Comparison of ENCODE assay signal across 21 cellular contexts in the genomic region with DNA sequence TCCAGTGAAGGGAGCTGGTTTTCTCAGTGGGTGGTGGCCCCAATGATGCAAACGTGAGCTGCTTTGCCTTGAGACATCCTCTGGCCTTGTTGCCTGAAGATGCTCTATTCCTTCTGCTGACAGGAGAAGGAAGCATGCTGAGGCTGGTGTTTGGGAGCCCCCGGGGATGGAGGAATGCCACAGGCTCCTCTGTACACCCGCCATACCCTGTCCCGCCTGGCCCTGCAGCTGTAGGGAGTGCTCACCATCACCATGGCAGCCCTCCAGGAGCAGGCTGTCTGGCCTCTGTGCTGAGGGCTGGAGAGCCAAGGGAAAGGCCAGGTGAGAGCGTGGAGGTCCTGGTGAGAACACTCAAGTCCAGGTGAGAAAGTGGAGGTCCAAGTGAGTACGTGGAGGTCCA.
A peak's percentile ranks its signal among the peaks of the same experiment; 100 is the strongest.
DNase-seq lines count a peak whose midpoint lies in the region; ATAC-seq lines count a peak whose summit lies in the region.
"Had no signal": no experiment of that assay in that cellular context is flagged by ENCODE, and none has a peak within 500 bp of the region (broad histone marks: within the 10 kb centered on the region; RNA-seq: fewer than 3 reads in every experiment).

No MANE protein-coding gene starts in this region.

- no peaks in the 10 kb centered on the region for H3K9me3 Mint-ChIP-seq in activated CD8-positive, alpha-beta memory T cell treated with anti-CD3 and anti-CD28 coated beads, Interleukin-2, amount 10 ng/mL, durations not matched to agents 7 days and 5 days (ENCODE audit: low read depth)
- no peaks in the 10 kb centered on the region for H3K9me3 Mint-ChIP-seq in central memory CD8-positive, alpha-beta T cell
- H3K9me3 Mint-ChIP-seq in memory B cell, result no peaks in the 10 kb centered on the region
- no peaks in the 10 kb centered on the region for H3K9me3 Mint-ChIP-seq in stimulated activated effector memory CD8-positive, alpha-beta T cell treated with anti-CD3 and anti-CD28 coated beads, Interleukin-12 subunit alpha, Interleukin-12 subunit beta, amount 100 ng/mL, for 72 hours
- H3K9me3 Mint-ChIP-seq in activated CD4-positive, alpha-beta T cell treated with anti-CD3 and anti-CD28 coated beads, Interleukin-2, amount 10 ng/mL, durations not matched to agents 24 days and 14 days, result no peaks in the 10 kb centered on the region
- H3K9me3 Mint-ChIP-seq: CD8-positive, alpha-beta T cell; stimulated activated naive B cell treated with anti-CD40 and anti-IgM and Interleukin-4, amounts not matched to agents 10 μg/mL and 1 μg/mL and 100 μg/mL, for 72 hours had no signal

- CTCF ChIA-PET in activated CD8-positive, alpha-beta memory T cell treated with anti-CD3 and anti-CD28 coated beads, Interleukin-2, amount 10 ng/mL, durations not matched to agents 7 days and 5 days (lab: Charles Lee), result interaction anchor here (1.3 kb wide), 1 partner anchor 11 kb away, joined by 3 read pairs; no protein-coding TSS in a partner anchor

- H3K27me3 Mint-ChIP-seq in activated CD8-positive, alpha-beta memory T cell treated with anti-CD3 and anti-CD28 coated beads, Interleukin-2, amount 10 ng/mL, durations not matched to agents 7 days and 5 days, result peaks cover 50% of the 10 kb centered on the region
- peaks cover 76% of the 10 kb centered on the region for H3K27me3 Mint-ChIP-seq in central memory CD8-positive, alpha-beta T cell
- H3K27me3 Mint-ChIP-seq in memory B cell, result peaks cover 43% of the 10 kb centered on the region
- peaks cover 44% of the 10 kb centered on the region for H3K27me3 Mint-ChIP-seq in activated CD4-positive, alpha-beta T cell treated with anti-CD3 and anti-CD28 coated beads, Interleukin-2, amount 10 ng/mL, durations not matched to agents 24 days and 14 days

- no peak for ATAC-seq in activated CD8-positive, alpha-beta memory T cell treated with anti-CD3 and anti-CD28 coated beads, Interleukin-2, amount 10 ng/mL, durations not matched to agents 7 days and 5 days
- no peak for ATAC-seq in central memory CD8-positive, alpha-beta T cell (replicated peaks; ENCODE audit: extremely low read depth, poor library complexity, severe bottlenecking)
- ATAC-seq in memory B cell (ENCODE audit: low read depth) (no peak), GM19397 (IDR thresholded peaks at IDR 0.05; ENCODE audit: unreplicated experiment) (no peak)
- no peak for ATAC-seq in stimulated activated effector memory CD8-positive, alpha-beta T cell treated with anti-CD3 and anti-CD28 coated beads, Interleukin-12 subunit alpha, Interleukin-12 subunit beta, amount 100 ng/mL, for 72 hours
- ATAC-seq: CD8-positive, alpha-beta T cell; K562; stimulated activated naive B cell treated with anti-CD40 and anti-IgM and Interleukin-4, amounts not matched to agents 10 μg/mL and 1 μg/mL and 100 μg/mL, for 72 hours had no signal

- intact Hi-C loops in activated CD4-positive, alpha-beta T cell treated with anti-CD3 and anti-CD28 coated beads, Interleukin-2, amount 10 ng/mL, durations not matched to agents 24 days and 14 days (cut with micrococcal nuclease), result no loop called here

- no peaks in the 10 kb centered on the region for H3K36me3 Mint-ChIP-seq in activated CD8-positive, alpha-beta memory T cell treated with anti-CD3 and anti-CD28 coated beads, Interleukin-2, amount 10 ng/mL, durations not matched to agents 7 days and 5 days
- no peaks in the 10 kb centered on the region for H3K36me3 Mint-ChIP-seq in central memory CD8-positive, alpha-beta T cell (ENCODE audit: insufficient read depth)
- H3K36me3 Mint-ChIP-seq in memory B cell, result peaks cover 2% of the 10 kb centered on the region
- H3K36me3 Mint-ChIP-seq in stimulated activated effector memory CD8-positive, alpha-beta T cell treated with anti-CD3 and anti-CD28 coated beads, Interleukin-12 subunit alpha, Interleukin-12 subunit beta, amount 100 ng/mL, for 72 hours, result no peaks in the 10 kb centered on the region
- no peaks in the 10 kb centered on the region for H3K36me3 Mint-ChIP-seq in activated CD4-positive, alpha-beta T cell treated with anti-CD3 and anti-CD28 coated beads, Interleukin-2, amount 10 ng/mL, durations not matched to agents 24 days and 14 days (ENCODE audit: low read depth)
- H3K36me3 Mint-ChIP-seq: CD8-positive, alpha-beta T cell; stimulated activated naive B cell treated with anti-CD40 and anti-IgM and Interleukin-4, amounts not matched to agents 10 μg/mL and 1 μg/mL and 100 μg/mL, for 72 hours had no signal

- H3K4me3 Mint-ChIP-seq in activated CD8-positive, alpha-beta memory T cell treated with anti-CD3 and anti-CD28 coated beads, Interleukin-2, amount 10 ng/mL, durations not matched to agents 7 days and 5 days, result no peak overlapping the region
- peak overlapping the region; percentile 21 for H3K4me3 Mint-ChIP-seq in central memory CD8-positive, alpha-beta T cell
- H3K4me3 Mint-ChIP-seq in memory B cell, result peak overlapping the region; percentile 2
- H3K4me3 Mint-ChIP-seq in stimulated activated effector memory CD8-positive, alpha-beta T cell treated with anti-CD3 and anti-CD28 coated beads, Interleukin-12 subunit alpha, Interleukin-12 subunit beta, amount 100 ng/mL, for 72 hours, result peak overlapping the region; percentile 35
- H3K4me3 Mint-ChIP-seq in activated CD4-positive, alpha-beta T cell treated with anti-CD3 and anti-CD28 coated beads, Interleukin-2, amount 10 ng/mL, durations not matched to agents 24 days and 14 days, result no peak overlapping the region
- H3K4me3 Mint-ChIP-seq: activated B cell treated with CpG ODN at 0.5 μM for 24 hours had no signal

- peaks cover 2% of the 10 kb centered on the region for H3K4me1 Mint-ChIP-seq in activated CD8-positive, alpha-beta memory T cell treated with anti-CD3 and anti-CD28 coated beads, Interleukin-2, amount 10 ng/mL, durations not matched to agents 7 days and 5 days
- peaks cover 11% of the 10 kb centered on the region for H3K4me1 Mint-ChIP-seq in central memory CD8-positive, alpha-beta T cell
- H3K4me1 Mint-ChIP-seq in memory B cell, result peaks cover 9% of the 10 kb centered on the region
- peaks cover 27% of the 10 kb centered on the region for H3K4me1 Mint-ChIP-seq in stimulated activated effector memory CD8-positive, alpha-beta T cell treated with anti-CD3 and anti-CD28 coated beads, Interleukin-12 subunit alpha, Interleukin-12 subunit beta, amount 100 ng/mL, for 72 hours
- H3K4me1 Mint-ChIP-seq in activated CD4-positive, alpha-beta T cell treated with anti-CD3 and anti-CD28 coated beads, Interleukin-2, amount 10 ng/mL, durations not matched to agents 24 days and 14 days, result peaks cover 6% of the 10 kb centered on the region

- no peak overlapping the region for H3K27ac Mint-ChIP-seq in activated CD8-positive, alpha-beta memory T cell treated with anti-CD3 and anti-CD28 coated beads, Interleukin-2, amount 10 ng/mL, durations not matched to agents 7 days and 5 days
- H3K27ac Mint-ChIP-seq in central memory CD8-positive, alpha-beta T cell (ENCODE audit: low read depth), result no peak overlapping the region
- H3K27ac Mint-ChIP-seq in memory B cell, result no peak overlapping the region
- H3K27ac Mint-ChIP-seq in stimulated activated effector memory CD8-positive, alpha-beta T cell treated with anti-CD3 and anti-CD28 coated beads, Interleukin-12 subunit alpha, Interleukin-12 subunit beta, amount 100 ng/mL, for 72 hours, result no peak overlapping the region
- no peak overlapping the region for H3K27ac Mint-ChIP-seq in activated CD4-positive, alpha-beta T cell treated with anti-CD3 and anti-CD28 coated beads, Interleukin-2, amount 10 ng/mL, durations not matched to agents 24 days and 14 days
- H3K27ac Mint-ChIP-seq: activated B cell treated with CpG ODN at 0.5 μM for 24 hours; CD8-positive, alpha-beta T cell; stimulated activated naive B cell treated with anti-CD40 and anti-IgM and Interleukin-4, amounts not matched to agents 10 μg/mL and 1 μg/mL and 100 μg/mL, for 72 hours had no signal

- DNase-seq in activated CD8-positive, alpha-beta memory T cell treated with anti-CD3 and anti-CD28 coated beads, Interleukin-2, amount 10 ng/mL, durations not matched to agents 7 days and 5 days, result peak; percentile 31
- no peak for DNase-seq in activated CD8-positive, alpha-beta memory T cell treated with anti-CD3 and anti-CD28 coated beads, Interleukin-2, amount 50 U/mL, for 48 hours
- no peak for DNase-seq in central memory CD8-positive, alpha-beta T cell (ENCODE audit: low spot score in 2 of 2)
- DNase-seq in memory B cell (ENCODE audit: low spot score in 2 of 2) (no peak), HuH-7.5 (ENCODE audit: low spot score) (no peak)
- DNase-seq in stimulated activated effector memory CD8-positive, alpha-beta T cell treated with anti-CD3 and anti-CD28 coated beads, Interleukin-12 subunit alpha, Interleukin-12 subunit beta, amount 100 ng/mL, for 72 hours (ENCODE audit: low spot score in 2 of 2), result no peak
- no peak for DNase-seq in activated CD4-positive, alpha-beta T cell treated with anti-CD3 and anti-CD28 coated beads, Interleukin-2, amount 10 ng/mL, durations not matched to agents 24 days and 14 days
- DNase-seq: activated B cell treated with CpG ODN at 0.5 μM for 24 hours; CD8-positive, alpha-beta T cell; central memory CD4-positive, alpha-beta T cell; HCEC 1CT; NCI-H1105; NCI-H2029; NCI-H526 treated with DMSO at 0.1 percent for 48 hours; SIG-M5; sigmoid colon; stimulated activated CD4-positive, alpha-beta T cell treated with anti-CD3 and anti-CD28 coated beads, Interleukin-4, amount 100 ng/mL, for 4 hours; stimulated activated naive B cell treated with anti-CD40 and anti-IgM and Interleukin-4, amounts not matched to agents 10 μg/mL and 1 μg/mL and 100 μg/mL, for 72 hours; T1000 had no signal

Comparison
In these comparisons a context has a peak if more than half of its experiments do, and no peak if none do; other contexts are left out.
1. H3K4me3 Mint-ChIP-seq: peak in central memory CD8-positive, alpha-beta T cell (single experiment), memory B cell (single experiment) and stimulated activated effector memory CD8-positive, alpha-beta T cell treated with anti-CD3 and anti-CD28 coated beads, Interleukin-12 subunit alpha, Interleukin-12 subunit beta, amount 100 ng/mL, for 72 hours (single experiment); none in activated CD8-positive, alpha-beta memory T cell treated with anti-CD3 and anti-CD28 coated beads, Interleukin-2, amount 10 ng/mL, durations not matched to agents 7 days and 5 days (single experiment) and activated CD4-positive, alpha-beta T cell treated with anti-CD3 and anti-CD28 coated beads, Interleukin-2, amount 10 ng/mL, durations not matched to agents 24 days and 14 days (single experiment).